23 cellular contexts compared by ENCODE assay signal in the genomic region with DNA sequence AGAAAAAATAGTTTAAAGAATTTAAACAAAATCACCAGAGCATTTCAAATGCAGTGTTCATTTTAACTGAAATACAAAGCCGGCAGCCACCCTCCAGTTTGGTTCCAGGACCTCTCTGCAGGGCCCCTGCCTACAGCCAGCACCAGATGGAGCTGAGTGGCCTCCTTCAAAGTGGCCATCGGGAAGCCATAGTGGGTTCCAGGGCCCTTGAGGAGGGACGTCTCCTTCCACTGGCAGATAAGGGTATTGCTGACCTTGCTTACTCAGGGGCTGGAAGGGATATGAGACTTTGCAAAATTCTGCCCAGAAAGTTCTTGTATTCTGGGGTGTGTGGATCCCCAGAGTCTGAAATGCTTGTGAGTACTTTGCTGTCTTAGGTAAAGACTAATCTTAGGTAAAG.
DNase-seq lines count a peak whose midpoint lies in the region; ATAC-seq and TF ChIP-seq lines count a peak whose summit lies in the region.
"Had no signal": no experiment of that assay in that cellular context is flagged by ENCODE, and none has a peak within 500 bp of the region (broad histone marks: within the 10 kb centered on the region; RNA-seq: fewer than 3 reads in every experiment).

No MANE protein-coding gene starts in this region.

- H3K9ac ChIP-seq in SK-N-SH (no peak overlapping the region), mesendoderm (ENCODE audit: low read length) (no peak overlapping the region)

- H4K5ac ChIP-seq in mesendoderm (ENCODE audit: low read length): no peak overlapping the region

- no peaks in the 10 kb centered on the region for H3K9me3 ChIP-seq in SK-N-SH
- H3K9me3 ChIP-seq in esophagus muscularis mucosa: no peaks in the 10 kb centered on the region
- H3K9me3 ChIP-seq: gastroesophageal sphincter, HAP-1, thoracic aorta had no signal

- no peak overlapping the region for H2BK5ac ChIP-seq in mesendoderm (ENCODE audit: low read length)

- no peak overlapping the region for H4K8ac ChIP-seq in mesendoderm (ENCODE audit: low read depth, low read length)

- TF ChIP-seq EP300 in SK-N-SH (IDR thresholded peaks at IDR 0.05; ENCODE audit: borderline replicate concordance in 1 of 2, low read depth in 1 of 2, low read length in 1 of 2): no peak
- TF ChIP-seq EP300 in esophagus muscularis mucosa (IDR thresholded peaks at IDR 0.05): no peak

- no peak overlapping the region for H2BK15ac ChIP-seq in mesendoderm (replicated peaks; ENCODE audit: low read depth)

- CTCF ChIA-PET in SK-N-SH (lab: Yijun Ruan, JAX): interaction anchor here (1.2 kb wide), 1 partner anchor 21 kb away, joined by 3 read pairs; no protein-coding TSS in a partner anchor

- no peak for TF ChIP-seq POLR2A in esophagus muscularis mucosa (IDR thresholded peaks at IDR 0.05; ENCODE audit: low read depth)

- no peak overlapping the region for H3K23ac ChIP-seq in mesendoderm (ENCODE audit: low read length)

- H3F3A ChIP-seq in SK-N-SH (replicated peaks; ENCODE audit: insufficient read depth): no peaks in the 10 kb centered on the region

- TF ChIP-seq CTCF in SK-N-SH (IDR thresholded peaks at IDR 0.05): no peak
- peak; percentile 2 for TF ChIP-seq CTCF in astrocyte of the spinal cord (IDR thresholded peaks at IDR 0.05; ENCODE audit: low read depth, low read length)
- no peak for TF ChIP-seq CTCF in esophagus muscularis mucosa (IDR thresholded peaks at IDR 0.05)

- no peak overlapping the region for H3K18ac ChIP-seq in mesendoderm (ENCODE audit: low read length)

- no peaks in the 10 kb centered on the region for H3K79me1 ChIP-seq in mesendoderm (ENCODE audit: low read length)

- H2BK120ac ChIP-seq in mesendoderm (ENCODE audit: low read depth, low read length): no peak overlapping the region

- H3K79me2 ChIP-seq in SK-N-SH (ENCODE audit: insufficient read depth): no peaks in the 10 kb centered on the region
- no peaks in the 10 kb centered on the region for H3K79me2 ChIP-seq in mesendoderm (ENCODE audit: control insufficient read depth, insufficient read depth, low read length)

- H3K4me3 ChIP-seq in SK-N-SH (ENCODE audit: low read depth in 2 of 2, low read length in 1 of 2) (no peak overlapping the region), astrocyte of the spinal cord (ENCODE audit: low read depth, low read length) (no peak overlapping the region), mesendoderm (ENCODE audit: low read length) (no peak overlapping the region), esophagus muscularis mucosa (no peak overlapping the region)
- H3K4me3 ChIP-seq: gastroesophageal sphincter, HAP-1, PC-9, thoracic aorta had no signal

- no peak overlapping the region for H3K56ac ChIP-seq in mesendoderm (ENCODE audit: low read length)

- H3K36me3 ChIP-seq in SK-N-SH (replicated peaks in 1 of 2; ENCODE audit: control insufficient read depth in 1 of 2, insufficient read depth in 2 of 2, low read length in 1 of 2) (no peaks in the 10 kb centered on the region), mesendoderm (ENCODE audit: control insufficient read depth, insufficient read depth, low read length) (no peaks in the 10 kb centered on the region), esophagus muscularis mucosa (no peaks in the 10 kb centered on the region)
- H3K36me3 ChIP-seq: gastroesophageal sphincter, HAP-1, thoracic aorta had no signal

- no peak overlapping the region for H2AK5ac ChIP-seq in mesendoderm (ENCODE audit: low read length)

- in situ Hi-C loops in astrocyte of the spinal cord (cut with HindIII; ENCODE audit: low sequenced_read_pairs): no loop called here

- intact Hi-C loops in esophagus muscularis mucosa (cut with DNase I): no loop called here

- H3K27ac ChIP-seq in SK-N-SH (ENCODE audit: low read depth in 2 of 2, low read length in 1 of 2) (no peak overlapping the region), mesendoderm (ENCODE audit: low read depth, low read length) (no peak overlapping the region), esophagus muscularis mucosa (replicated peaks in 1 of 4) (no peak overlapping the region)
- H3K27ac ChIP-seq: gastroesophageal sphincter, PC-9, thoracic aorta had no signal

- H3K4ac ChIP-seq in mesendoderm (ENCODE audit: low read depth, low read length): no peak overlapping the region

- peak; percentile 26; the same call in 1 of the 3 replicates for ATAC-seq in SK-N-SH treated with all-trans-retinoic acid at 6 μM for 48 hours
- ATAC-seq: activated CD4-positive, alpha-beta T cell treated with anti-CD3 and anti-CD28 coated beads for 36 hours; activated CD8-positive, alpha-beta T cell treated with anti-CD3 and anti-CD28 coated beads, Interleukin-2, amount 10 ng/mL, durations not matched to agents 7 days and 5 days; gastroesophageal sphincter; right cardiac atrium had no signal

- H4K20me1 ChIP-seq in SK-N-SH (ENCODE audit: insufficient read depth): no peaks in the 10 kb centered on the region

- TF ChIP-seq RAD21 in SK-N-SH (IDR thresholded peaks at IDR 0.05; ENCODE audit: low read length): no peak

- H3K27me3 ChIP-seq in SK-N-SH (ENCODE audit: insufficient read depth) (no peaks in the 10 kb centered on the region; the same call in 1 of the 2 replicates), mesendoderm (ENCODE audit: insufficient read depth, low read length, poor library complexity) (no peaks in the 10 kb centered on the region), esophagus muscularis mucosa (no peaks in the 10 kb centered on the region)

- H3K4me1 ChIP-seq in SK-N-SH (ENCODE audit: control insufficient read depth in 1 of 2, insufficient read depth in 2 of 2, low read depth in 1 of 2, low read length in 1 of 2): peaks cover 0 to 30% of the 10 kb centered on the region in 2 experiments; a peak in 1 of 4 replicates
- H3K4me1 ChIP-seq in mesendoderm (ENCODE audit: control insufficient read depth, low read depth, low read length): peaks cover 2% of the 10 kb centered on the region
- peaks cover 0 to 24% (median 4%) of the 10 kb centered on the region in 4 donors for H3K4me1 ChIP-seq in esophagus muscularis mucosa
- H3K4me1 ChIP-seq: HAP-1 had no signal

- 51% methylated on average over 2 of the region's 3 CpGs for WGBS in SK-N-SH (ENCODE audit: low lambda C conversion rate)
- WGBS in mesendoderm (ENCODE audit: extremely low coverage, insufficient coverage, low lambda C conversion rate): no CpG with 5 or more reads among the region's 3 CpGs
- 89% methylated on average over 3 of the region's 3 CpGs for WGBS in esophagus muscularis mucosa

- H3K4me2 ChIP-seq in SK-N-SH: no peak overlapping the region
- no peak overlapping the region for H3K4me2 ChIP-seq in mesendoderm (ENCODE audit: low read length)
- H3K4me2 ChIP-seq: PC-9 had no signal

- no peak overlapping the region for H2AFZ ChIP-seq in SK-N-SH (ENCODE audit: low read depth)
- H2AFZ ChIP-seq: PC-9 had no signal

- no peaks in the 10 kb centered on the region for H3K9me2 ChIP-seq in SK-N-SH

- DNase-seq in SK-N-SH: no peak
- DNase-seq in NCI-H446 treated with DMSO at 0.1 percent for 48 hours (lab: John Stamatoyannopoulos, UW): peak; percentile 18
- no peak for DNase-seq in astrocyte of the spinal cord (ENCODE audit: low read depth, low spot score)
- peak; percentile 76 for DNase-seq in mesendoderm
- no peak for DNase-seq in MV-4-11 (lab: John Stamatoyannopoulos, UW)
- no peak for DNase-seq in esophagus muscularis mucosa (ENCODE audit: extremely low spot score)
- DNase-seq in cortex of kidney (lab: John Stamatoyannopoulos, UW): no peak
- DNase-seq: activated CD4-positive, alpha-beta T cell treated with anti-CD3 and anti-CD28 coated beads for 36 hours; activated CD8-positive, alpha-beta T cell treated with anti-CD3 and anti-CD28 coated beads, Interleukin-2, amount 10 ng/mL, durations not matched to agents 7 days and 5 days; activated naive CD4-positive, alpha-beta T cell treated with anti-CD3 and anti-CD28 coated beads for 36 hours; AML-193; CD4-positive, alpha-beta memory T cell; mammary epithelial cell; NCI-H187; NCI-H510A treated with DMSO at 0.1 percent for 48 hours; PC-9; right cardiac atrium; SHP77; stimulated activated CD4-positive, alpha-beta T cell treated with anti-CD3 and anti-CD28 coated beads, Interleukin-1b, Interleukin-23, amount 100 ng/mL, for 48 hours had no signal

- POLR2A ChIA-PET in SK-N-SH (lab: Yijun Ruan, JAX): no interaction called here

TF ChIP-seq in SK-N-SH treated with all-trans-retinoic acid at 6 μM for 48 hours, 23 proteins besides CTCF, POLR2A, EP300 and RAD21 (continues in another document):
- TF ChIP-seq ZFP30 (CRISPR knock-in tag; IDR thresholded peaks at IDR 0.05) (no peak), SNAI2 (CRISPR knock-in tag; IDR thresholded peaks at IDR 0.05) (no peak), ZNF70 (CRISPR knock-in tag; IDR thresholded peaks at IDR 0.05) (no peak), BACH2 (CRISPR knock-in tag; IDR thresholded peaks at IDR 0.05; ENCODE audit: borderline replicate concordance) (no peak), GLIS3 (CRISPR knock-in tag; IDR thresholded peaks at IDR 0.05) (no peak)
- TF ChIP-seq, protein P1, sequence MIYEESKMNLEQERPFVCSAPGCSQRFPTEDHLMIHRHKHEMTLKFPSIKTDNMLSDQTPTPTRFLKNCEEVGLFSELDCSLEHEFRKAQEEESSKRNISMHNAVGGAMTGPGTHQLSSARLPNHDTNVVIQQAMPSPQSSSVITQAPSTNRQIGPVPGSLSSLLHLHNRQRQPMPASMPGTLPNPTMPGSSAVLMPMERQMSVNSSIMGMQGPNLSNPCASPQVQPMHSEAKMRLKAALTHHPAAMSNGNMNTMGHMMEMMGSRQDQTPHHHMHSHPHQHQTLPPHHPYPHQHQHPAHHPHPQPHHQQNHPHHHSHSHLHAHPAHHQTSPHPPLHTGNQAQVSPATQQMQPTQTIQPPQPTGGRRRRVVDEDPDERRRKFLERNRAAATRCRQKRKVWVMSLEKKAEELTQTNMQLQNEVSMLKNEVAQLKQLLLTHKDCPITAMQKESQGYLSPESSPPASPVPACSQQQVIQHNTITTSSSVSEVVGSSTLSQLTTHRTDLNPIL (CRISPR knock-in tag; IDR thresholded peaks at IDR 0.05; ENCODE audit: low read depth): no peak

Comparison
In these comparisons a context has a peak if more than half of its experiments do, and no peak if none do; other contexts are left out.
1. DNase-seq: peak in NCI-H446 treated with DMSO at 0.1 percent for 48 hours (single experiment) and mesendoderm (single experiment); none in SK-N-SH (single experiment), astrocyte of the spinal cord (single experiment), MV-4-11 (single experiment), esophagus muscularis mucosa (single experiment) and cortex of kidney (single experiment).